In genomic region chr3:58234516-58234931, GRCh38 we compare ENCODE assay signal across 12 cellular contexts. TPM values are rescaled to one million over a fixed set of nuclear protein-coding genes. Genes with fewer than 3 reads are reported as not detected.
DNase-seq lines count a peak whose midpoint lies in the region; ATAC-seq and TF ChIP-seq lines count a peak whose summit lies in the region.
"Had no signal": no experiment of that assay in that cellular context is flagged by ENCODE, and none has a peak within 500 bp of the region (broad histone marks: within the 10 kb centered on the region; RNA-seq: fewer than 3 reads in every experiment).

No MANE protein-coding gene starts in this region.

- H3K9me3 ChIP-seq in left lung, result no peaks in the 10 kb centered on the region

- intact Hi-C loops in left lung (cut with DNase I), result no loop called here
- intact Hi-C loops in Right ventricle myocardium superior (cut with DNase I), result loop anchor here (10.0 kb wide), 1 partner anchor 50 kb away; no protein-coding TSS in a partner anchor

- no peak overlapping the region for H3K27ac ChIP-seq in left lung
- H3K27ac ChIP-seq: cardiac muscle cell had no signal

- no peak for TF ChIP-seq CTCF in left lung (IDR thresholded peaks at IDR 0.05)

- no peaks in the 10 kb centered on the region for H3K27me3 ChIP-seq in left lung

- H3K4me3 ChIP-seq in left lung, result no peak overlapping the region
- H3K4me3 ChIP-seq: cardiac muscle cell had no signal

- ATAC-seq in left lung, result no peak
- no peak for ATAC-seq in Right ventricle myocardium superior (ENCODE audit: poor library complexity)

- H3K36me3 ChIP-seq in left lung, result no peaks in the 10 kb centered on the region
- H3K36me3 ChIP-seq: cardiac muscle cell had no signal

- peaks cover 7 to 14% of the 10 kb centered on the region in 2 donors for H3K4me1 ChIP-seq in left lung

- DNase-seq in AG08395 (ENCODE audit: low spot score) (peak; percentile 65), H4 (ENCODE audit: low spot score) (peak; percentile 9), SW480 (ENCODE audit: low spot score) (peak; percentile 67), glomerular visceral epithelial cell (ENCODE audit: extremely low spot score) (peak; percentile 18), activated T-cell treated with anti-CD3 and anti-CD28 coated beads for 4 hours (no peak), left lung (no peak), Right ventricle myocardium superior (no peak)
- DNase-seq in central memory CD4-positive, alpha-beta T cell, result no peak
- DNase-seq: KG1, mesendoderm had no signal

RNA-seq across cellular contexts. Expression of gene ABHD6, which starts 3.1 kb away (rescaled TPM):
- total RNA-seq in H4 (2014; rRNA removed; shearing (Covaris generic)), result 7.8 and 10.8 TPM in 2 replicates
- total RNA-seq in left lung (10 to 100 TPM; 12.7 TPM), Right ventricle myocardium superior (8.3 TPM)

RNA-seq across cellular contexts. Expression of gene DNASE1L3, which starts 23.8 kb away (rescaled TPM):
- total RNA-seq in H4 (2014; rRNA removed; shearing (Covaris generic)), result not detected in 2 replicates
- total RNA-seq in left lung (1 to 10 TPM; 1.2 to 3.0 TPM), Right ventricle myocardium superior (3.7 TPM)
- total RNA-seq: T-helper 2 cell treated with Interferon-gamma antibody and Interleukin-4, amounts not matched to agents 100 ng/mL and 5 ng/mL, for 36 hours had no signal

Comparison
In these comparisons a context has a peak if more than half of its experiments do, and no peak if none do; other contexts are left out.
1. DNase-seq: peak in AG08395 (single experiment), H4 (single experiment), SW480 (single experiment) and glomerular visceral epithelial cell (single experiment); none in activated T-cell treated with anti-CD3 and anti-CD28 coated beads for 4 hours (single experiment), left lung (0 of 2), Right ventricle myocardium superior (single experiment) and central memory CD4-positive, alpha-beta T cell (single experiment).